ENCODE assay signal across 24 cellular contexts in genomic region chr1:3365519-3366158, GRCh38.
A peak's percentile ranks its signal among the peaks of the same experiment; 100 is the strongest.
DNase-seq lines count a peak whose midpoint lies in the region; ATAC-seq, FAIRE-seq and TF ChIP-seq lines count a peak whose summit lies in the region.
"Had no signal": no experiment of that assay in that cellular context is flagged by ENCODE, and none has a peak within 500 bp of the region (broad histone marks: within the 10 kb centered on the region; RNA-seq: fewer than 3 reads in every experiment).

No MANE protein-coding gene starts in this region.

- no peak overlapping the region for H3K4me3 ChIP-seq in right atrium auricular region
- H3K4me3 ChIP-seq in H1 (ENCODE audit: extremely low read depth in 1 of 4, insufficient read depth in 2 of 4, low read depth in 3 of 4, low read length in 4 of 4), result no peak overlapping the region
- H3K4me3 ChIP-seq in retinal pigment epithelial cell (ENCODE audit: low read length), result no peak overlapping the region
- H3K4me3 ChIP-seq: mucosa of descending colon had no signal

- no peak overlapping the region for H3K18ac ChIP-seq in H1 (ENCODE audit: extremely low read depth, low read length)

- H4K91ac ChIP-seq in H1 (replicated peaks; ENCODE audit: insufficient read length, low read length), result no peak overlapping the region

- TF ChIP-seq CTCF in right atrium auricular region (IDR thresholded peaks at IDR 0.05) (no peak), H1 (IDR thresholded peaks at IDR 0.05; ENCODE audit: control extremely low read depth in 1 of 3, insufficient read depth in 1 of 3, low read depth in 1 of 3, low read length in 3 of 3) (no peak), retinal pigment epithelial cell (conservative IDR thresholded peaks at IDR 0.05; ENCODE audit: low read depth, low read length) (peak; percentile 12)

- H3K9ac ChIP-seq in H1 (replicated peaks in 1 of 4; ENCODE audit: extremely low read depth in 1 of 4, low read depth in 3 of 4, low read length in 3 of 4), result no peak overlapping the region

- WGBS in H1 (ENCODE audit: extremely low coverage in 1 of 2, insufficient coverage in 1 of 2, insufficient read length in 1 of 2, insufficient replicate concordance in 2 of 2, low coverage in 1 of 2, low lambda C conversion rate in 2 of 2, missing lambda C conversion rate in 1 of 2), 2 experiments, result 91% methylated on average over 25 of the region's 25 CpGs; no CpG with 5 or more reads in 1 of the 2 experiments

- no peak overlapping the region for H2AFZ ChIP-seq in H1 (ENCODE audit: low read length)

- CTCF ChIA-PET in H1 (lab: Charles Lee; ENCODE audit: partially characterized antibody), result no interaction called here

- H3K79me1 ChIP-seq in H1 (ENCODE audit: low read depth, low read length), result no peaks in the 10 kb centered on the region

- TF ChIP-seq EP300 in H1 (IDR thresholded peaks at IDR 0.05; ENCODE audit: borderline replicate concordance in 1 of 2, low read depth in 2 of 2, low read length in 2 of 2), result no peak

- no peak overlapping the region for H2BK120ac ChIP-seq in H1 (replicated peaks; ENCODE audit: low read depth, low read length)

- no peak overlapping the region for H4K5ac ChIP-seq in H1 (ENCODE audit: insufficient read length, low read depth, low read length)

- no peak for TF ChIP-seq POLR2A in H1 (IDR thresholded peaks at IDR 0.05; ENCODE audit: control extremely low read depth in 1 of 2, low read depth in 2 of 2, low read length in 2 of 2)

- no peak for TF ChIP-seq RAD21 in H1 (IDR thresholded peaks at IDR 0.05 in 1 of 2, conservative IDR thresholded peaks at IDR 0.05 in 1 of 2; ENCODE audit: low read depth in 2 of 2, low read length in 2 of 2)

- H3K23me2 ChIP-seq in H1 (ENCODE audit: low read depth, low read length), result peaks cover under 1% of the 10 kb centered on the region; the same call in 1 of the 2 replicates

- H2BK20ac ChIP-seq in H1 (ENCODE audit: low read length), result no peak overlapping the region

- ATAC-seq in GM19324 (IDR thresholded peaks at IDR 0.05; ENCODE audit: low FRiP score, unreplicated experiment), result no peak
- ATAC-seq: activated naive CD4-positive, alpha-beta T cell treated with anti-CD3 and anti-CD28 coated beads, Interleukin-2, amount 50 U/mL, for 72 hours; esophagus mucosa; left lobe of liver; PC-3 had no signal

- H2BK12ac ChIP-seq in H1 (ENCODE audit: low read depth, low read length), result peak overlapping the region; percentile 23; the same call in 1 of the 2 replicates

- no peak overlapping the region for H3K4me2 ChIP-seq in H1 (ENCODE audit: insufficient read depth in 1 of 2, low read depth in 2 of 2, low read length in 2 of 2)

- H3K23ac ChIP-seq in H1 (ENCODE audit: insufficient read length), result no peak overlapping the region

- H3K56ac ChIP-seq in H1 (replicated peaks; ENCODE audit: insufficient read length, low read depth, low read length), result no peak overlapping the region

- no peak for FAIRE-seq in H1 (lab: Jason Lieb, UNC)
- FAIRE-seq: D721Med, H54, HepG2 had no signal

- H3K36me3 ChIP-seq in right atrium auricular region (no peaks in the 10 kb centered on the region), H1 (ENCODE audit: control insufficient read depth in 2 of 4, insufficient read depth in 4 of 4, low read length in 3 of 4) (no peaks in the 10 kb centered on the region)
- H3K36me3 ChIP-seq: neutrophil had no signal

- H3K27me3 ChIP-seq in right atrium auricular region, result no peaks in the 10 kb centered on the region
- peaks cover 0 to 3% (median 0%) of the 10 kb centered on the region in 4 experiments; a peak in 2 of 7 replicates for H3K27me3 ChIP-seq in H1 (replicated peaks in 1 of 4; ENCODE audit: control insufficient read depth in 3 of 4, extremely low read depth in 1 of 4, insufficient read depth in 3 of 4, low read length in 3 of 4)

- 0 out of 2 replicates have a peak overlapping the region, but pooled peaks have one; percentile 63 for H2BK5ac ChIP-seq in H1 (ENCODE audit: low read depth, low read length)

- POLR2A ChIA-PET in H1 (lab: Charles Lee; ENCODE audit: partially characterized antibody), result no interaction called here

- H3K4me1 ChIP-seq in right atrium auricular region, result peaks cover 0 to 33% of the 10 kb centered on the region in 2 donors
- H3K4me1 ChIP-seq in H1 (replicated peaks in 1 of 4; ENCODE audit: control insufficient read depth in 3 of 4, insufficient read depth in 4 of 4, low read length in 3 of 4), result peaks cover 3 to 11% (median 8%) of the 10 kb centered on the region in 4 experiments; a peak in 6 of 7 replicates

- H4K8ac ChIP-seq in H1 (ENCODE audit: extremely low read depth, insufficient read depth, low read length), result no peak overlapping the region

- no peak overlapping the region for H2BK15ac ChIP-seq in H1 (ENCODE audit: low read length)

- peak overlapping the region; percentile 70 to 86 for H3K27ac ChIP-seq in right atrium auricular region
- H3K27ac ChIP-seq in H1 (ENCODE audit: low read depth, low read length), result no peak overlapping the region
- H3K27ac ChIP-seq: C4-2B, neutrophil had no signal

- H3K9me3 ChIP-seq in right atrium auricular region, result no peaks in the 10 kb centered on the region
- H3K9me3 ChIP-seq in H1 (ENCODE audit: insufficient read depth in 2 of 2, low read depth in 1 of 2, low read length in 1 of 2), result no peaks in the 10 kb centered on the region
- H3K9me3 ChIP-seq: mucosa of descending colon, neutrophil had no signal

- intact Hi-C loops in cardiac septum (cut with DNase I), result no loop called here

- peak overlapping the region; percentile 48 for H3K4ac ChIP-seq in H1 (replicated peaks; ENCODE audit: insufficient read length, low read depth, low read length)

- no peaks in the 10 kb centered on the region for H3K79me2 ChIP-seq in H1 (ENCODE audit: control insufficient read depth in 1 of 2, insufficient read depth in 2 of 2, low read length in 2 of 2)

- DNase-seq in right atrium auricular region (ENCODE audit: low spot score) (no peak), cardiac septum (ENCODE audit: low spot score) (no peak), H1 (ENCODE audit: low read depth in 1 of 2, low spot score in 2 of 2) (no peak), retinal pigment epithelial cell (ENCODE audit: low read depth) (no peak), NCI-H146 (lab: John Stamatoyannopoulos, UW) (no peak), SHP77 (lab: John Stamatoyannopoulos, UW) (no peak), dermis blood vessel endothelial cell (no peak)
- DNase-seq: activated CD4-positive, alpha-beta memory T cell treated with anti-CD3 and anti-CD28 coated beads for 36 hours; GF-D8; NCI-H1436 treated with DMSO at 0.1 percent for 48 hours; NCI-H2171 treated with DMSO at 0.1 percent for 48 hours; NCI-H774; stimulated activated naive CD4-positive, alpha-beta T cell had no signal

- peak overlapping the region; percentile 57; the same call in 1 of the 2 replicates for H2AK5ac ChIP-seq in H1 (ENCODE audit: low read depth, low read length)

- H3K14ac ChIP-seq in H1 (ENCODE audit: insufficient read length), result no peak overlapping the region

- H4K20me1 ChIP-seq in H1 (replicated peaks in 1 of 2; ENCODE audit: control insufficient read depth in 1 of 2, insufficient read depth in 2 of 2, low read length in 2 of 2), result no peaks in the 10 kb centered on the region

TF ChIP-seq in H1, 55 proteins besides CTCF, POLR2A, EP300 and RAD21:
- TF ChIP-seq JUN (IDR thresholded peaks at IDR 0.05; ENCODE audit: low read depth, low read length) (no peak), CBX5 (IDR thresholded peaks at IDR 0.05; ENCODE audit: low read depth, low read length) (no peak), RNF2 (IDR thresholded peaks at IDR 0.05; ENCODE audit: borderline replicate concordance, low read depth, low read length, missing control alignments, poor library complexity, severe bottlenecking) (no peak), SIX5 (IDR thresholded peaks at IDR 0.05; ENCODE audit: low read depth, low read length) (no peak), HDAC2 (IDR thresholded peaks at IDR 0.05; ENCODE audit: borderline replicate concordance in 1 of 2, low read depth in 2 of 2, low read length in 2 of 2) (no peak), SAP30 (IDR thresholded peaks at IDR 0.05; ENCODE audit: insufficient read depth, insufficient replicate concordance, low read length) (no peak), MAFK (IDR thresholded peaks at IDR 0.05; ENCODE audit: low read depth, low read length) (no peak), KDM1A (IDR thresholded peaks at IDR 0.05; ENCODE audit: borderline replicate concordance, low read length) (no peak), EGR1 (IDR thresholded peaks at IDR 0.05; ENCODE audit: borderline replicate concordance, low read depth, low read length) (no peak), ATF2 (IDR thresholded peaks at IDR 0.05; ENCODE audit: low read length) (no peak), GABPA (IDR thresholded peaks at IDR 0.05; ENCODE audit: borderline replicate concordance, insufficient read depth, low read length) (no peak), BRCA1 (IDR thresholded peaks at IDR 0.05; ENCODE audit: low read depth, low read length) (no peak), SIRT6 (IDR thresholded peaks at IDR 0.05; ENCODE audit: low read length) (no peak)
TF ChIP-seq in H1: peak in this region for 0.
